11 cellular contexts compared by ENCODE assay signal in the genomic region with DNA sequence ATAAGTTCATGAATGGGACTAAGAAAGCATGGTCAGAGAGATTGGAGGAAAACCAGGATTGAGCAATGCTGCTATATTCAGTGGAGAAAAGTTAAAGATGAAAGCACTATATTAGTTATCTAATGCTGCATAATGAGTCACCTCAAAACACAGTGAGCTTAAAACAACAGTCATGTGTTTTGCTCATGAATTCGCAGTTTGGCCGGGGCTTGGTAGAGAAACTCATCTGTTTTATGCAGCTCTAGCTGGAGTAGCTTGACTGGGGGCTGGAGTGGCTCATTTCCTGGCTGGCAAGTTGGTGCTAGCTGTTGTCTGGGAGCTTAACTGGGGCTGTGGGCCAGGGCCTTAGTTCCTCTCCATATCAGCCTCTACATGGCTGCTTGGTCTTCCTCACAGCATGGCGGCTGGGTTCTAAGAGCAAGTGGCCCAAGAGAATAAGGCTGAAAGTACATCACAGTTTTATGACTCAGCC.
DNase-seq lines count a peak whose midpoint lies in the region; ATAC-seq and TF ChIP-seq lines count a peak whose summit lies in the region.
"Had no signal": no experiment of that assay in that cellular context is flagged by ENCODE, and none has a peak within 500 bp of the region (broad histone marks: within the 10 kb centered on the region; RNA-seq: fewer than 3 reads in every experiment).

No MANE protein-coding gene starts in this region.

- H3K27me3 ChIP-seq in RWPE2 (ENCODE audit: insufficient read depth, poor library complexity, severe bottlenecking) (no peaks in the 10 kb centered on the region), fibroblast of lung (ENCODE audit: control insufficient read depth, insufficient read depth, low read length) (no peaks in the 10 kb centered on the region)

- H3K9ac ChIP-seq in fibroblast of lung (ENCODE audit: insufficient read depth, low read length), result no peak overlapping the region

- H3K9me3 ChIP-seq in RWPE2 (ENCODE audit: severe bottlenecking) (no peaks in the 10 kb centered on the region), fibroblast of lung (ENCODE audit: control insufficient read depth, insufficient read depth, low read depth, low read length) (no peaks in the 10 kb centered on the region)

- H2AFZ ChIP-seq in fibroblast of lung (ENCODE audit: low read length), result no peak overlapping the region

- H3K27ac ChIP-seq in RWPE2 (ENCODE audit: poor library complexity, severe bottlenecking) (no peak overlapping the region), fibroblast of lung (ENCODE audit: insufficient read depth, low read length) (no peak overlapping the region)

- H3K4me3 ChIP-seq in RWPE2 (ENCODE audit: severe bottlenecking) (no peak overlapping the region), fibroblast of lung (replicated peaks in 1 of 4; ENCODE audit: control extremely low read depth in 1 of 4, insufficient read depth in 1 of 4, low read depth in 3 of 4, low read length in 4 of 4) (no peak overlapping the region), retinal pigment epithelial cell (ENCODE audit: low read length) (no peak overlapping the region)

- ATAC-seq in RWPE2 (ENCODE audit: low read depth) (peak; percentile 80), HG03108 (IDR thresholded peaks at IDR 0.05; ENCODE audit: unreplicated experiment) (no peak)
- ATAC-seq: stimulated activated naive B cell treated with anti-CD40 and anti-IgM and Interleukin-4, amounts not matched to agents 10 μg/mL and 1 μg/mL and 100 μg/mL, for 72 hours had no signal

- H3K79me2 ChIP-seq in fibroblast of lung (ENCODE audit: control insufficient read depth, insufficient read depth, low read length), result no peaks in the 10 kb centered on the region

- TF ChIP-seq CTCF in RWPE2 (IDR thresholded peaks at IDR 0.05; ENCODE audit: poor library complexity, severe bottlenecking), result no peak
- TF ChIP-seq CTCF in fibroblast of lung (conservative IDR thresholded peaks at IDR 0.05 in 1 of 2, IDR thresholded peaks at IDR 0.05 in 1 of 2; ENCODE audit: low read depth in 1 of 2, low read length in 2 of 2), result no peak
- no peak for TF ChIP-seq CTCF in retinal pigment epithelial cell (conservative IDR thresholded peaks at IDR 0.05; ENCODE audit: low read depth, low read length)

- H4K20me1 ChIP-seq in fibroblast of lung (ENCODE audit: control insufficient read depth, extremely low read depth, insufficient read depth, low read length), result no peaks in the 10 kb centered on the region

- DNase-seq in EL, result peak; percentile 76
- no peak for DNase-seq in RWPE2 (ENCODE audit: low spot score)
- peak; percentile 73 to 93 for DNase-seq in fibroblast of lung (ENCODE audit: low read depth in 2 of 2)
- peak; percentile 18 for DNase-seq in retinal pigment epithelial cell (ENCODE audit: low read depth)
- DNase-seq in stimulated activated CD4-positive, alpha-beta T cell treated with anti-CD3 and anti-CD28 coated beads, Interleukin-4, amount 100 ng/mL, for 24 hours, result no peak
- no peak for DNase-seq in globus pallidus (ENCODE audit: low spot score)
- DNase-seq in cerebellum (ENCODE audit: low spot score), result no peak
- DNase-seq: Calu3; KG1; stimulated activated naive B cell treated with anti-CD40 and anti-IgM and Interleukin-4, amounts not matched to agents 10 μg/mL and 1 μg/mL and 100 μg/mL, for 72 hours had no signal

- H3K36me3 ChIP-seq in RWPE2 (ENCODE audit: low read depth), result no peaks in the 10 kb centered on the region
- no peaks in the 10 kb centered on the region for H3K36me3 ChIP-seq in fibroblast of lung (ENCODE audit: control insufficient read depth, insufficient read depth, low read length)

- H3K4me1 ChIP-seq in RWPE2 (ENCODE audit: insufficient read depth, poor library complexity, severe bottlenecking) (no peaks in the 10 kb centered on the region), fibroblast of lung (ENCODE audit: control insufficient read depth, extremely low read depth, insufficient read depth, low read length) (no peaks in the 10 kb centered on the region)

- H3K4me2 ChIP-seq in fibroblast of lung (ENCODE audit: extremely low read depth, insufficient read depth, low read length), result no peak overlapping the region

Comparison
In these comparisons a context has a peak if more than half of its experiments do, and no peak if none do; other contexts are left out.
1. DNase-seq: peak in EL (single experiment), fibroblast of lung (2 of 2) and retinal pigment epithelial cell (single experiment); none in RWPE2 (single experiment), stimulated activated CD4-positive, alpha-beta T cell treated with anti-CD3 and anti-CD28 coated beads, Interleukin-4, amount 100 ng/mL, for 24 hours (single experiment), globus pallidus (single experiment) and cerebellum (single experiment).